Comparison of ENCODE assay signal across 2 cellular contexts in the genomic region with DNA sequence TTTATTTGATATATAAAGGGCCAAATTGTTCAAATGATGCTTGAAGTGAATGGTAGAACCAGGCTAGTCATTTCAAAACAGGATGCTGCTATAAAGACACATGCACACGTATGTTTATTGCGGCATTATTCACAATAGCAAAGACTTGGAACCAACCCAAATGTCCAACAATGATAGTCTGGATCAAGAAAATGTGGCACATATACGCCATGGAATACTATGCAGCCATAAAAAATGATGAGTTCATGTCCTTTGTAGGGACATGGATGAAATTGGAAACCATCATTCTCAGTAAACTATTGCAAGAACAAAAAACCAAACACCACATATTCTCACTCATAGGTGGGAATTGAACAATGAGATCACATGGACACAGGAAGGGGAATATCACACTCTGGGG.
TF ChIP-seq lines count a peak whose summit lies in the region.

No MANE protein-coding gene starts in this region.

TF ChIP-seq in HEK293, 187 proteins besides CTCF, POLR2A, EP300 and RAD21:
- peak; percentile 93 for TF ChIP-seq ZNF146 (tag by site-specific recombination; IDR thresholded peaks at IDR 0.05)

TF ChIP-seq in K562, 482 proteins besides CTCF, POLR2A, EP300 and RAD21:
- peak; percentile 23 for TF ChIP-seq ZNF146 (CRISPR knock-in tag; IDR thresholded peaks at IDR 0.05; ENCODE audit: unreplicated experiment)
- TF ChIP-seq BCOR (IDR thresholded peaks at IDR 0.05) = peak; percentile 48; the same call in 1 of the 2 replicates
